Comparison of ENCODE assay signal across 8 cellular contexts in the genomic region with DNA sequence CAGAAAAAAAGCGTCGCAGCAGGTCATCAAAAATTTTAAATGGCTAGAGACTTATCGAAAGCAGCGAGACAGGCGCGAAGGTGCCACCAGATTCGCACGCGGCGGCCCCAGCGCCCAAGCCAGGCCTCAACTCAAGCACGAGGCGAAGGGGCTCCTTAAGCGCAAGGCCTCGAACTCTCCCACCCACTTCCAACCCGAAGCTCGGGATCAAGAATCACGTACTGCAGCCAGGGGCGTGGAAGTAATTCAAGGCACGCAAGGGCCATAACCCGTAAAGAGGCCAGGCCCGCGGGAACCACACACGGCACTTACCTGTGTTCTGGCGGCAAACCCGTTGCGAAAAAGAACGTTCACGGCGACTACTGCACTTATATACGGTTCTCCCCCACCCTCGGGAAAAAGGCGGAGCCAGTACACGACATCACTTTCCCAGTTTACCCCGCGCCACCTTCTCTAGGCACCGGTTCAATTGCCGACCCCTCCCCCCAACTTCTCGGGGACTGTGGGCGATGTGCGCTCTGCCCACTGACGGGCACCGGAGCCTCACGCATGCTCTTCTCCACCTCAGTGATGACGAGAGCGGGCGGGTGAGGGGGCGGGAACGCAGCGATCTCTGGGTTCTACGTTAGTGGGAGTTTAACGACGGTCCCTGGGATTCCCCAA. TPM values are rescaled to one million over a fixed set of nuclear protein-coding genes. Genes with fewer than 3 reads are reported as not detected.
DNase-seq lines count a peak whose midpoint lies in the region; ATAC-seq and TF ChIP-seq lines count a peak whose summit lies in the region.

Gene EEF1A1, minus strand, starts transcription at position 345 of the 663 bp plus-strand sequence. CDS start 1,006 bp downstream, outside the sequence.

- ATAC-seq in HG02571 (IDR thresholded peaks at IDR 0.05; ENCODE audit: unreplicated experiment) = peak; percentile 60
- ATAC-seq in activated naive CD4-positive, alpha-beta T cell treated with anti-CD3 and anti-CD28 coated beads, Interleukin-2, amount 50 U/mL, for 72 hours = peak; percentile 70 to 84
- peak; percentile 95 for ATAC-seq in omental fat pad (ENCODE audit: low FRiP score)

- H3K4me1 ChIP-seq in testis = peaks cover 30% of the 10 kb centered on the region

- H3K27ac ChIP-seq in testis = peak within 1 kb of the TSS; percentile 100

- peaks cover 48 to 50% of the 10 kb centered on the region in 2 donors for H3K36me3 Mint-ChIP-seq in activated naive CD4-positive, alpha-beta T cell treated with anti-CD3 and anti-CD28 coated beads, Interleukin-2, amount 50 U/mL, for 72 hours

- no peaks in the 10 kb centered on the region for H3K9me3 ChIP-seq in testis

- H3K4me3 ChIP-seq in testis = peak within 1 kb of the TSS; percentile 80 to 85

- TF ChIP-seq POLR2A in testis (IDR thresholded peaks at IDR 0.05) = peak; percentile 89

- peak; percentile 100 for DNase-seq in GM04504 (ENCODE audit: low read depth)
- peak; percentile 97 for DNase-seq in NCI-H1092 (lab: John Stamatoyannopoulos, UW)
- DNase-seq in SKM-1 (lab: John Stamatoyannopoulos, UW; ENCODE audit: unreplicated experiment) = peak; percentile 100
- peak; percentile 98 to 99 for DNase-seq in activated naive CD4-positive, alpha-beta T cell treated with anti-CD3 and anti-CD28 coated beads, Interleukin-2, amount 50 U/mL, for 72 hours (ENCODE audit: low spot score in 2 of 2)
- peak; percentile 96 for DNase-seq in glomerular endothelial cell (ENCODE audit: extremely low read depth, low read depth, low spot score)
- peak; percentile 97 for DNase-seq in omental fat pad (ENCODE audit: low spot score)
- DNase-seq in testis = peak; percentile 99

- no peaks in the 10 kb centered on the region for H3K36me3 ChIP-seq in testis (ENCODE audit: low read depth, missing control alignments)

- no peaks in the 10 kb centered on the region for H3K9me3 Mint-ChIP-seq in activated naive CD4-positive, alpha-beta T cell treated with anti-CD3 and anti-CD28 coated beads, Interleukin-2, amount 50 U/mL, for 72 hours

- H3K27me3 ChIP-seq in testis = no peaks in the 10 kb centered on the region

- peak within 1 kb of the TSS; percentile 100 for H3K27ac Mint-ChIP-seq in activated naive CD4-positive, alpha-beta T cell treated with anti-CD3 and anti-CD28 coated beads, Interleukin-2, amount 50 U/mL, for 72 hours

- 0 to 1% methylated on average over 45 to 53 of the region's 53 CpGs for WGBS in testis, 2 donors

- intact Hi-C loops in testis (cut with DNase I; ENCODE audit: low total_unique reads) = loop anchor here (10.0 kb wide), 2 partner anchors 64 to 94 kb away; no protein-coding TSS in a partner anchor

- no peak for TF ChIP-seq CTCF in omental fat pad (IDR thresholded peaks at IDR 0.05)
- TF ChIP-seq CTCF in testis (IDR thresholded peaks at IDR 0.05) = no peak

RNA-seq across cellular contexts. Expression of gene EEF1A1, which starts in this region (rescaled TPM):
- total RNA-seq in activated naive CD4-positive, alpha-beta T cell treated with anti-CD3 and anti-CD28 coated beads, Interleukin-2, amount 50 U/mL, for 72 hours = over 10,000 TPM; 10,985 to 16,838 TPM
- total RNA-seq in glomerular endothelial cell = 7,387 and 12,050 TPM in 2 replicates
- over 10,000 TPM in 3 of 4 donors, 1,000 to 10,000 TPM in 1; 9,027 to 13,209 (median 10,672) TPM for total RNA-seq in omental fat pad
- total RNA-seq in testis = 1,000 to 10,000 TPM; 2,869 to 5,046 TPM
- polyA plus RNA-seq in testis (ENCODE audit: insufficient read depth, low read depth, low replicate concordance) = 5,086 TPM

Comparison
In these comparisons a context has a peak if more than half of its experiments do, and no peak if none do; other contexts are left out.
1. Peak in every context shown above with its lines: DNase-seq, ATAC-seq, H3K4me3 ChIP-seq and H3K27ac ChIP-seq.